Comparison of ENCODE assay signal across 1 cellular context in genomic region chr10:12191715-12192114, GRCh38.
TF ChIP-seq lines count a peak whose summit lies in the region.

No MANE protein-coding gene starts in this region.

TF ChIP-seq in endothelial cell of umbilical vein, 7 proteins besides CTCF, POLR2A, EP300 and RAD21 (continued from another document):
- TF ChIP-seq, protein P1, sequence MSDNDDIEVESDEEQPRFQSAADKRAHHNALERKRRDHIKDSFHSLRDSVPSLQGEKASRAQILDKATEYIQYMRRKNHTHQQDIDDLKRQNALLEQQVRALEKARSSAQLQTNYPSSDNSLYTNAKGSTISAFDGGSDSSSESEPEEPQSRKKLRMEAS (IDR thresholded peaks at IDR 0.05; ENCODE audit: insufficient read depth, insufficient read length) = no peak
- TF ChIP-seq JUN (IDR thresholded peaks at IDR 0.05; ENCODE audit: borderline replicate concordance, insufficient read depth, insufficient read length, low read depth) (no peak), POLR2AphosphoS5 (IDR thresholded peaks at IDR 0.05; ENCODE audit: insufficient read depth, low read depth, low read length) (no peak)
